8 cellular contexts compared by ENCODE assay signal in genomic region chrX:55489315-55490009, GRCh38. TPM values are rescaled to one million over a fixed set of nuclear protein-coding genes. Genes with fewer than 3 reads are reported as not detected.
DNase-seq lines count a peak whose midpoint lies in the region; ATAC-seq and TF ChIP-seq lines count a peak whose summit lies in the region.

Gene USP51, minus strand, starts transcription at chrX:55489848. Its CDS starts 909 bp downstream, at chrX:55488939.

- CTCF ChIA-PET in AG04449 (lab: Yijun Ruan, JAX): interaction anchor here (1.2 to 1.4 kb wide), 2 partner anchors 37 to 228 kb away, joined by 3 to 6 read pairs; partner anchors contain the start of genes MAGEH1 and RRAGB

- POLR2A ChIA-PET in AG04449 (lab: Yijun Ruan, JAX): interaction anchor here (1.6 kb wide), 1 partner anchor 38 kb away, joined by 9 read pairs; the partner anchor contains the start of gene MAGEH1

- no peak for DNase-seq in AG04449 (ENCODE audit: low read depth, low spot score)
- DNase-seq in OCI-M2 (lab: John Stamatoyannopoulos, UW; ENCODE audit: unreplicated experiment): peak; percentile 7
- peak; percentile 31 for DNase-seq in astrocyte of the hippocampus (ENCODE audit: low read depth, low spot score)
- peak; percentile 12 to 47 for DNase-seq in hippocampal formation (lab: John Stamatoyannopoulos, UW)
- peak; percentile 26 for DNase-seq in renal cortical epithelial cell (ENCODE audit: low read depth)
- DNase-seq in NCI-H1694 treated with DMSO at 0.1 percent for 48 hours (lab: John Stamatoyannopoulos, UW): no peak

- TF ChIP-seq CTCF in AG04449 (IDR thresholded peaks at IDR 0.05; ENCODE audit: insufficient read depth, low read length, missing control alignments): peak; percentile 3

- peak; percentile 43 for ATAC-seq in GM18499 (IDR thresholded peaks at IDR 0.05; ENCODE audit: insufficient read depth, unreplicated experiment)
- peak; percentile 60 for ATAC-seq in HG02938 (IDR thresholded peaks at IDR 0.05; ENCODE audit: unreplicated experiment)

- H3K4me3 ChIP-seq in AG04449 (ENCODE audit: low read depth, low read length): peak within 1 kb of the TSS; percentile 68

RNA-seq across cellular contexts. Expression of gene USP51, which starts in this region (rescaled TPM):
- 1.0 and 4.5 TPM in 2 replicates for total RNA-seq in renal cortical epithelial cell

Comparison
In these comparisons a context has a peak if more than half of its experiments do, and no peak if none do; other contexts are left out.
1. DNase-seq: peak in OCI-M2 (single experiment), astrocyte of the hippocampus (single experiment), hippocampal formation (2 of 2) and renal cortical epithelial cell (single experiment); none in AG04449 (single experiment) and NCI-H1694 treated with DMSO at 0.1 percent for 48 hours (single experiment).